ENCODE assay signal across 30 cellular contexts in the genomic region with DNA sequence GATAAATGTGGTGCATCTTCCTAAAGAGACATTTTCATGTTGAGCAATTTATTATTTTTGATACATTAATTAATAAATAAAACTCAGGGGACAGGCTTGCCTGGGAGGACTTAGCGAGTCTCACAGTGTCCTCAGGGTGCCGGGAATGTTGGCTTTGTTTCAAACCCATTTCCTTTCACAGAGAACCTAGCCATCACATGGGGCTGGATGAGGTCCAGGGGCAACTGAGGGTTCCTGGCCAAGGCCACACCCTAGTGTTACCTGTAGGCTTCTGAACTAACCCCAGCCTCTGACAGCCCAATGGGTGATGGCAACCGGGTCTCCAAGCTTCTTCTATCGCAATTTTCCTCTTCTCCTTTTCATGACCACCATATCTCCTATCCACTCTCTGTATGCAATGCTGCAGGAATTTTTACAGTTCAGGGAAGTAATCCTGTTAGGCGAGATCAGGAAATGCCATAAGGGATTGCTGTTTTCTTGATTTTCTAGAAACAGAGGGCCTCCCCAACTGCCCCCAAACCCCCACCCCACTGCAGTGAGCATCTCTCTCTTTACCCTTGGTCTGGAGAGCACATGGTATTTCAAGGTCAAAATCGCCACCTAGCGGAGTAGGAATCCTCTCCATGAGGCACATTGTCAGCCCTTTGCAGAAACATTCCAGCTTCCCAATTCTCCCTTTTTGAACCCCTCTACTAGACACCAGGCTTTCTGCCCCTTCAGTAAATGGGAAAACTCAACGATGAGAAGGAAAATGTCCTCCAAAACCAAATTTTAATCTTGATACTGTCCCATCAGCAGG. TPM values are rescaled to one million over a fixed set of nuclear protein-coding genes. Genes with fewer than 3 reads are reported as not detected.
DNase-seq lines count a peak whose midpoint lies in the region; ATAC-seq, FAIRE-seq and TF ChIP-seq lines count a peak whose summit lies in the region.
"Had no signal": no experiment of that assay in that cellular context is flagged by ENCODE, and none has a peak within 500 bp of the region (broad histone marks: within the 10 kb centered on the region; RNA-seq: fewer than 3 reads in every experiment).

No MANE protein-coding gene starts in this region.

- TF ChIP-seq RAD21 in H1 (IDR thresholded peaks at IDR 0.05 in 1 of 2, conservative IDR thresholded peaks at IDR 0.05 in 1 of 2; ENCODE audit: low read depth in 2 of 2, low read length in 2 of 2) = peak; percentile 33 to 47

- peaks cover 5% of the 10 kb centered on the region for H3K36me3 Mint-ChIP-seq in MCF 10A (ENCODE audit: insufficient read depth, unreplicated experiment)

- no peaks in the 10 kb centered on the region for H3K4me1 ChIP-seq in breast epithelium
- H3K4me1 ChIP-seq in H1 (replicated peaks in 1 of 4; ENCODE audit: control insufficient read depth in 3 of 4, insufficient read depth in 4 of 4, low read length in 3 of 4) = no peaks in the 10 kb centered on the region
- H3K4me1 ChIP-seq in upper lobe of right lung = no peaks in the 10 kb centered on the region
- H3K4me1 ChIP-seq: esophagus squamous epithelium, tibial artery had no signal

- no peak for FAIRE-seq in H1 (lab: Jason Lieb, UNC)
- FAIRE-seq: A204.1, astrocyte, colon, GM12891 had no signal

- TF ChIP-seq POLR2A in breast epithelium (IDR thresholded peaks at IDR 0.05) (no peak), H1 (IDR thresholded peaks at IDR 0.05; ENCODE audit: control extremely low read depth in 1 of 2, low read depth in 2 of 2, low read length in 2 of 2) (no peak)

- no peak overlapping the region for H4K91ac ChIP-seq in H1 (replicated peaks; ENCODE audit: insufficient read length, low read length)

- H3K56ac ChIP-seq in H1 (replicated peaks; ENCODE audit: insufficient read length, low read depth, low read length) = no peak overlapping the region

- POLR2A ChIA-PET in MCF 10A (lab: Yijun Ruan, JAX) (no interaction called here), H1 (lab: Charles Lee; ENCODE audit: partially characterized antibody) (no interaction called here)

- H3K4me3 ChIP-seq in breast epithelium (no peak overlapping the region), H1 (ENCODE audit: extremely low read depth in 1 of 4, insufficient read depth in 2 of 4, low read depth in 3 of 4, low read length in 4 of 4) (no peak overlapping the region), upper lobe of right lung (no peak overlapping the region), dorsolateral prefrontal cortex (no peak overlapping the region)
- H3K4me3 ChIP-seq: esophagus squamous epithelium, spleen, tibial artery had no signal

- H3K9ac ChIP-seq in H1 (replicated peaks in 1 of 4; ENCODE audit: extremely low read depth in 1 of 4, low read depth in 3 of 4, low read length in 3 of 4) = no peak overlapping the region

- H3K9me3 Mint-ChIP-seq in MCF 10A (ENCODE audit: unreplicated experiment) = peaks cover 9% of the 10 kb centered on the region

- no peak overlapping the region for H2BK12ac ChIP-seq in H1 (ENCODE audit: low read depth, low read length)

- H3K4me2 ChIP-seq in H1 (ENCODE audit: insufficient read depth in 1 of 2, low read depth in 2 of 2, low read length in 2 of 2) = no peak overlapping the region

- WGBS in H1 (ENCODE audit: extremely low coverage in 1 of 2, insufficient coverage in 1 of 2, insufficient read length in 1 of 2, insufficient replicate concordance in 2 of 2, low coverage in 1 of 2, low lambda C conversion rate in 2 of 2, missing lambda C conversion rate in 1 of 2), 2 experiments = 79% methylated on average over 8 of the region's 8 CpGs; no CpG with 5 or more reads in 1 of the 2 experiments

- TF ChIP-seq CTCF in MCF 10A (IDR thresholded peaks at IDR 0.05; ENCODE audit: unreplicated experiment) = no peak
- TF ChIP-seq CTCF in breast epithelium (IDR thresholded peaks at IDR 0.05) = no peak
- peak in 2 of 3 experiments; percentile 14 to 34; a peak in 2 of 4 replicates for TF ChIP-seq CTCF in H1 (IDR thresholded peaks at IDR 0.05; ENCODE audit: control extremely low read depth in 1 of 3, insufficient read depth in 1 of 3, low read depth in 1 of 3, low read length in 3 of 3)
- TF ChIP-seq CTCF in upper lobe of right lung (IDR thresholded peaks at IDR 0.05) = no peak
- TF ChIP-seq CTCF in dorsolateral prefrontal cortex (IDR thresholded peaks at IDR 0.05 in 54 of 56, conservative IDR thresholded peaks at IDR 0.05 in 2 of 56; ENCODE audit: low read depth in 1 of 56, partially characterized antibody in 56 of 56) = no peak

- H3K27me3 Mint-ChIP-seq in MCF 10A (ENCODE audit: insufficient read depth, unreplicated experiment) = no peaks in the 10 kb centered on the region
- H3K27me3 Mint-ChIP-seq: activated naive CD8-positive, alpha-beta T cell; memory B cell had no signal

- CTCF ChIA-PET in MCF 10A (lab: Yijun Ruan, JAX) = interaction anchor here (1.0 kb wide), 2 partner anchors 22 to 705 kb away, joined by 3 to 5 read pairs; a partner anchor contains a TSS
- CTCF ChIA-PET in H1 (lab: Charles Lee; ENCODE audit: partially characterized antibody) = interaction anchor here (0.6 to 1.3 kb wide), 4 partner anchors 12 to 156 kb away, joined by 3 to 5 read pairs (median 4); no protein-coding TSS in a partner anchor

- H2AFZ ChIP-seq in H1 (ENCODE audit: low read length) = no peak overlapping the region

- H3K4ac ChIP-seq in H1 (replicated peaks; ENCODE audit: insufficient read length, low read depth, low read length) = no peak overlapping the region

- no peaks in the 10 kb centered on the region for H4K20me1 ChIP-seq in H1 (replicated peaks in 1 of 2; ENCODE audit: control insufficient read depth in 1 of 2, insufficient read depth in 2 of 2, low read length in 2 of 2)

- H3K9me3 ChIP-seq in breast epithelium (peaks cover 9 to 10% of the 10 kb centered on the region in 2 donors), H1 (ENCODE audit: insufficient read depth in 2 of 2, low read depth in 1 of 2, low read length in 1 of 2) (peaks cover 9 to 10% of the 10 kb centered on the region in 2 experiments), upper lobe of right lung (peaks cover 6% of the 10 kb centered on the region)

- H2BK120ac ChIP-seq in H1 (replicated peaks; ENCODE audit: low read depth, low read length) = no peak overlapping the region

- TF ChIP-seq EP300 in H1 (IDR thresholded peaks at IDR 0.05; ENCODE audit: borderline replicate concordance in 1 of 2, low read depth in 2 of 2, low read length in 2 of 2) = no peak

- peaks cover 17% of the 10 kb centered on the region for H3K4me1 Mint-ChIP-seq in MCF 10A (ENCODE audit: insufficient read depth, unreplicated experiment)

- no peaks in the 10 kb centered on the region for H3K79me2 ChIP-seq in H1 (ENCODE audit: control insufficient read depth in 1 of 2, insufficient read depth in 2 of 2, low read length in 2 of 2)

- H3K23me2 ChIP-seq in H1 (ENCODE audit: low read depth, low read length) = no peaks in the 10 kb centered on the region

- no peak overlapping the region for H3K23ac ChIP-seq in H1 (ENCODE audit: insufficient read length)

- ATAC-seq in upper lobe of right lung = peak; percentile 41
- ATAC-seq in HG03565 (IDR thresholded peaks at IDR 0.05; ENCODE audit: unreplicated experiment) = no peak
- ATAC-seq in HG02840 (IDR thresholded peaks at IDR 0.05; ENCODE audit: low FRiP score, unreplicated experiment) = no peak
- ATAC-seq: left cardiac atrium had no signal

- DNase-seq in MCF 10A (ENCODE audit: unreplicated experiment) (peak; percentile 81), breast epithelium (ENCODE audit: low spot score in 2 of 2) (no peak), NCI-H82 (lab: John Stamatoyannopoulos, UW) (peak; percentile 60), H1 (ENCODE audit: low read depth in 1 of 2, low spot score in 2 of 2) (no peak), upper lobe of right lung (no peak), dorsolateral prefrontal cortex (no peak)
- DNase-seq: activated CD4-positive, alpha-beta T cell treated with anti-CD3 and anti-CD28 coated beads for 48 hours; DMS79; esophagus squamous epithelium; left cardiac atrium; MM.1S; NCI-H1436 treated with DMSO at 0.1 percent for 48 hours; NCI-H2171 treated with DMSO at 0.1 percent for 48 hours; NCI-H526; nucleus accumbens; spleen; stimulated activated CD4-positive, alpha-beta T cell treated with anti-CD3 and anti-CD28 coated beads, Interleukin-4, amount 100 ng/mL, for 4 hours; T-helper 1 cell; tibial artery had no signal

- no peak overlapping the region for H3K18ac ChIP-seq in H1 (ENCODE audit: extremely low read depth, low read length)

- intact Hi-C loops in MCF 10A (cut with micrococcal nuclease) = loop anchor here (2.0 kb wide), 1 partner anchor 32 kb away; no protein-coding TSS in a partner anchor
- intact Hi-C loops in breast epithelium (cut with DNase I; ENCODE audit: low total_unique reads) = no loop called here
- intact Hi-C loops in upper lobe of right lung (cut with DNase I) = no loop called here
- intact Hi-C loops in dorsolateral prefrontal cortex (cut with DNase I) = no loop called here

- no peak overlapping the region for H4K8ac ChIP-seq in H1 (ENCODE audit: extremely low read depth, insufficient read depth, low read length)

- H2AK5ac ChIP-seq in H1 (ENCODE audit: low read depth, low read length) = no peak overlapping the region

- H3K27me3 ChIP-seq in breast epithelium (no peaks in the 10 kb centered on the region), H1 (replicated peaks in 1 of 4; ENCODE audit: control insufficient read depth in 3 of 4, extremely low read depth in 1 of 4, insufficient read depth in 3 of 4, low read length in 3 of 4) (no peaks in the 10 kb centered on the region), upper lobe of right lung (no peaks in the 10 kb centered on the region), dorsolateral prefrontal cortex (no peaks in the 10 kb centered on the region)
- H3K27me3 ChIP-seq: esophagus squamous epithelium, spleen, tibial artery had no signal

- H3K27ac Mint-ChIP-seq in MCF 10A (ENCODE audit: low read depth, unreplicated experiment) = no peak overlapping the region
- H3K27ac Mint-ChIP-seq: activated naive CD8-positive, alpha-beta T cell; activated T-helper 1 cell treated with anti-CD3 and anti-CD28 coated beads, Interleukin-12 subunit alpha, Interleukin-12 subunit beta, Interleukin-2, Interleukin-4 antibody, amounts not matched to agents 30 ng/mL and 10 ng/mL and 1 ng/mL, durations not matched to agents 14 hours and 24 hours and 36 hours; memory B cell; stimulated activated naive CD8-positive, alpha-beta T cell treated with anti-CD3 and anti-CD28 coated beads, Interleukin-15, Interleukin-2, amounts not matched to agents 100 ng/mL and 50 ng/mL, for 24 hours had no signal

- H2BK5ac ChIP-seq in H1 (ENCODE audit: low read depth, low read length) = no peak overlapping the region

- no peaks in the 10 kb centered on the region for H3K36me3 ChIP-seq in breast epithelium
- H3K36me3 ChIP-seq in H1 (ENCODE audit: control insufficient read depth in 2 of 4, insufficient read depth in 4 of 4, low read length in 3 of 4) = no peaks in the 10 kb centered on the region
- H3K36me3 ChIP-seq in upper lobe of right lung = no peaks in the 10 kb centered on the region
- H3K36me3 ChIP-seq: esophagus squamous epithelium, spleen, tibial artery had no signal

- no peak overlapping the region for H3K4me3 Mint-ChIP-seq in MCF 10A (ENCODE audit: unreplicated experiment)
- H3K4me3 Mint-ChIP-seq: activated naive CD8-positive, alpha-beta T cell; activated T-helper 1 cell treated with anti-CD3 and anti-CD28 coated beads, Interleukin-12 subunit alpha, Interleukin-12 subunit beta, Interleukin-2, Interleukin-4 antibody, amounts not matched to agents 30 ng/mL and 10 ng/mL and 1 ng/mL, durations not matched to agents 14 hours and 24 hours and 36 hours; memory B cell; stimulated activated naive CD8-positive, alpha-beta T cell treated with anti-CD3 and anti-CD28 coated beads, Interleukin-15, Interleukin-2, amounts not matched to agents 100 ng/mL and 50 ng/mL, for 24 hours had no signal

- H2BK15ac ChIP-seq in H1 (ENCODE audit: low read length) = no peak overlapping the region

- no peak overlapping the region for H4K5ac ChIP-seq in H1 (ENCODE audit: insufficient read length, low read depth, low read length)

- H3K27ac ChIP-seq in breast epithelium = no peak overlapping the region
- H3K27ac ChIP-seq in H1 (ENCODE audit: low read depth, low read length) = no peak overlapping the region
- no peak overlapping the region for H3K27ac ChIP-seq in upper lobe of right lung
- no peak overlapping the region for H3K27ac ChIP-seq in dorsolateral prefrontal cortex
- H3K27ac ChIP-seq: esophagus squamous epithelium, HL-60, spleen, tibial artery had no signal

- no peak overlapping the region for H3K14ac ChIP-seq in H1 (ENCODE audit: insufficient read length)

- H3K79me1 ChIP-seq in H1 (ENCODE audit: low read depth, low read length) = no peaks in the 10 kb centered on the region

- no TSS peak for BruUV-seq in MCF 10A (replicated peaks; lab: Mats Ljungman, UMichigan)

- no peak overlapping the region for H2BK20ac ChIP-seq in H1 (ENCODE audit: low read length)

RNA-seq across cellular contexts. Expression of a gene that starts 22.1 kb away (rescaled TPM):
- total RNA-seq in MCF 10A (2022) (21.4 and 26.9 TPM in 2 replicates), breast epithelium (10 to 100 TPM; 16.8 to 28.8 (median 19.5) TPM), upper lobe of right lung (27.2 TPM), dorsolateral prefrontal cortex (10 to 100 TPM; 28.0 to 78.9 (median 48.0) TPM)
- total RNA-seq in H1 (2021; fragmentation: NEBNext Ultra II Directional; extraction: Animal tissue kit (Norgen Biotek cat#: 25700)) = 25.0 and 25.4 TPM in 2 replicates
- 16.3 and 17.3 TPM in 2 replicates for polyA plus RNA-seq in H1 (2011; rRNA removed)
- polyA plus RNA-seq in H1 (2011; cell fraction: cytosol; rRNA removed) = 28.1 TPM
- 18.4 TPM for polyA plus RNA-seq in H1 (2011; cell fraction: nucleus; rRNA removed)
- polyA plus RNA-seq in H1 (2012, experiment 1 of 2) = 23.3 to 29.6 TPM (median 27.3 TPM) in 4 replicates
- polyA plus RNA-seq in H1 (2012, experiment 2 of 2) = 8.5 TPM
- 26.2 TPM for polyA plus RNA-seq in H1 (2013, experiment 1 of 2)
- 27.2 TPM for polyA plus RNA-seq in H1 (2013, experiment 2 of 2)
- polyA minus RNA-seq in H1 (2011; rRNA and poly(A)+ RNA removed) = 26.2 and 27.1 TPM in 2 replicates
- 21.1 TPM for polyA minus RNA-seq in H1 (2011; cell fraction: cytosol; rRNA and poly(A)+ RNA removed)
- polyA minus RNA-seq in H1 (2011; cell fraction: nucleus; rRNA and poly(A)+ RNA removed) = 60.0 TPM

RNA-seq across cellular contexts. Expression of a gene that starts 36.9 kb away (rescaled TPM):
- total RNA-seq in MCF 10A (2022) (38.3 and 52.0 TPM in 2 replicates), breast epithelium (10 to 100 TPM in 2 of 3 donors, 1 to 10 TPM in 1; 9.0 to 15.5 (median 13.4) TPM), upper lobe of right lung (9.4 TPM), dorsolateral prefrontal cortex (10 to 100 TPM in 2 of 120 experiments, 1 to 10 TPM in 118; 3.5 to 11.0 (median 7.7) TPM)
- total RNA-seq in H1 (2021; fragmentation: NEBNext Ultra II Directional; extraction: Animal tissue kit (Norgen Biotek cat#: 25700)) = 20.5 and 22.0 TPM in 2 replicates
- polyA plus RNA-seq in H1 (2011; rRNA removed) = 6.9 and 10.4 TPM in 2 replicates
- polyA plus RNA-seq in H1 (2011; cell fraction: cytosol; rRNA removed) = 14.1 TPM
- 7.5 TPM for polyA plus RNA-seq in H1 (2011; cell fraction: nucleus; rRNA removed)
- polyA plus RNA-seq in H1 (2012, experiment 1 of 2) = 11.9 to 20.8 TPM (median 14.0 TPM) in 4 replicates
- polyA plus RNA-seq in H1 (2012, experiment 2 of 2) = 2.5 TPM
- polyA plus RNA-seq in H1 (2013, experiment 1 of 2) = 16.2 TPM
- 16.4 TPM for polyA plus RNA-seq in H1 (2013, experiment 2 of 2)
- 6.2 and 7.3 TPM in 2 replicates for polyA minus RNA-seq in H1 (2011; rRNA and poly(A)+ RNA removed)
- 6.2 TPM for polyA minus RNA-seq in H1 (2011; cell fraction: cytosol; rRNA and poly(A)+ RNA removed)
- 9.0 TPM for polyA minus RNA-seq in H1 (2011; cell fraction: nucleus; rRNA and poly(A)+ RNA removed)

RNA-seq across cellular contexts. Expression of a gene that starts 37.1 kb away (rescaled TPM):
- total RNA-seq in MCF 10A (2022) (44.8 and 48.3 TPM in 2 replicates), breast epithelium (10 to 100 TPM; 25.9 to 30.9 (median 26.4) TPM), upper lobe of right lung (29.8 TPM), dorsolateral prefrontal cortex (10 to 100 TPM; 23.5 to 69.8 (median 45.5) TPM)
- 21.3 TPM in 2 replicates for total RNA-seq in H1 (2021; fragmentation: NEBNext Ultra II Directional; extraction: Animal tissue kit (Norgen Biotek cat#: 25700))
- 3.5 and 5.3 TPM in 2 replicates for polyA plus RNA-seq in H1 (2011; rRNA removed)
- 6.3 TPM for polyA plus RNA-seq in H1 (2011; cell fraction: cytosol; rRNA removed)
- polyA plus RNA-seq in H1 (2011; cell fraction: nucleus; rRNA removed) = 5.5 TPM
- polyA plus RNA-seq in H1 (2012, experiment 1 of 2) = 7.6 to 12.5 TPM (median 10.6 TPM) in 4 replicates
- 0.63 TPM for polyA plus RNA-seq in H1 (2012, experiment 2 of 2)
- 9.6 TPM for polyA plus RNA-seq in H1 (2013, experiment 1 of 2)
- 11.0 TPM for polyA plus RNA-seq in H1 (2013, experiment 2 of 2)
- polyA minus RNA-seq in H1 (2011; rRNA and poly(A)+ RNA removed) = 22.7 and 26.2 TPM in 2 replicates
- polyA minus RNA-seq in H1 (2011; cell fraction: cytosol; rRNA and poly(A)+ RNA removed) = 11.8 TPM
- polyA minus RNA-seq in H1 (2011; cell fraction: nucleus; rRNA and poly(A)+ RNA removed) = 16.9 TPM

Comparison
In these comparisons a context has a peak if more than half of its experiments do, and no peak if none do; other contexts are left out.
1. DNase-seq: peak in MCF 10A (single experiment) and NCI-H82 (single experiment); none in breast epithelium (0 of 2), H1 (0 of 2), upper lobe of right lung (single experiment) and dorsolateral prefrontal cortex (0 of 10).
2. CTCF ChIP-seq: peak in H1 (2 of 3); none in MCF 10A (single experiment), breast epithelium (0 of 3), upper lobe of right lung (single experiment) and dorsolateral prefrontal cortex (0 of 56).